In genomic region chr5:90619762-90620161, GRCh38 we compare ENCODE assay signal across 2 cellular contexts.
DNase-seq lines count a peak whose midpoint lies in the region; ATAC-seq, FAIRE-seq and TF ChIP-seq lines count a peak whose summit lies in the region.
"Not testable (repeated sequence)": the region's sequence is repeated elsewhere in the genome, so short reads cannot be mapped to it uniquely, and the experiment has no call there.

No MANE protein-coding gene starts in this region.

- H3K9me1 ChIP-seq in K562 (ENCODE audit: control insufficient read depth, insufficient read depth, low read length) = not testable (repeated sequence)

- in situ Hi-C loops in K562 (cut with MboI) = not testable (repeated sequence)

- H3K27me3 ChIP-seq in K562 (ENCODE audit: control insufficient read depth in 2 of 2, insufficient read depth in 2 of 2, low read length in 2 of 2) = not testable (repeated sequence)

- H3K36me3 ChIP-seq in HEK293 (ENCODE audit: control insufficient read depth in 2 of 2, insufficient read depth in 1 of 2, low read length in 2 of 2) = peaks cover 10 to 14% of the 10 kb centered on the region in 2 experiments
- not testable (repeated sequence) for H3K36me3 ChIP-seq in K562 (ENCODE audit: control insufficient read depth, insufficient read depth, low read length)

- CTCF ChIA-PET in HEK293 (lab: Yijun Ruan, JAX); K562 (lab: Yijun Ruan, JAX; ENCODE audit: low intra/inter-chr PET ratio): not testable (repeated sequence)

- H4K20me1 ChIP-seq in K562 (replicated peaks; ENCODE audit: control insufficient read depth, insufficient read depth, low read length) = not testable (repeated sequence)

- not testable (repeated sequence) for DNase-seq in K562 (ENCODE audit: extremely low read depth in 1 of 4, low spot score in 3 of 4)

- not testable (repeated sequence) for ATAC-seq in K562

- H3K9me3 ChIP-seq in HEK293 (ENCODE audit: control insufficient read depth, insufficient read depth, low read depth, low read length); K562 (replicated peaks; ENCODE audit: control insufficient read depth, insufficient read depth, low read depth, low read length): not testable (repeated sequence)

- H3K27ac ChIP-seq in HEK293 (ENCODE audit: extremely low read depth, low read depth, low read length); K562 (ENCODE audit: extremely low read depth, low read depth, low read length): not testable (repeated sequence)

- WGBS in K562 (ENCODE audit: insufficient coverage, low coverage, missing lambda C conversion rate) = no CpG with 5 or more reads among the region's 6 CpGs

- POLR2A ChIA-PET in HEK293 (lab: Yijun Ruan, JAX); K562 (lab: Yijun Ruan, JAX): not testable (repeated sequence)

- not testable (repeated sequence) for TF ChIP-seq EP300 in K562 (IDR thresholded peaks at IDR 0.05; ENCODE audit: low read length)

- H2AFZ ChIP-seq in K562 (ENCODE audit: low read depth, low read length) = not testable (repeated sequence)

- not testable (repeated sequence) for H3K4me3 ChIP-seq in HEK293 (ENCODE audit: low read depth, low read length); K562

- not testable (repeated sequence) for TF ChIP-seq CTCF in HEK293 (tag by site-specific recombination; IDR thresholded peaks at IDR 0.05); K562 (IDR thresholded peaks at IDR 0.05 in 2 of 3, conservative IDR thresholded peaks at IDR 0.05 in 1 of 3; ENCODE audit: insufficient read depth in 2 of 3, low read depth in 1 of 3, low read length in 3 of 3)

- not testable (repeated sequence) for H3K79me2 ChIP-seq in K562 (ENCODE audit: control insufficient read depth, insufficient read depth, low read length)

- not testable (repeated sequence) for H3K9ac ChIP-seq in K562 (ENCODE audit: insufficient read depth in 1 of 2, low read depth in 2 of 2, low read length in 2 of 2)

- H3K4me1 ChIP-seq in HEK293 (ENCODE audit: control insufficient read depth, insufficient read depth, low read length); K562 (replicated peaks in 1 of 2; ENCODE audit: control insufficient read depth in 2 of 2, insufficient read depth in 2 of 2, low read length in 2 of 2): not testable (repeated sequence)

- not testable (repeated sequence) for TF ChIP-seq RAD21 in K562 (CRISPR knock-in tag; conservative IDR thresholded peaks at IDR 0.05 in 1 of 2, IDR thresholded peaks at IDR 0.05 in 1 of 2)

- intact Hi-C loops in K562 (cut with micrococcal nuclease) = not testable (repeated sequence)

- BruUV-seq in K562 (replicated peaks; lab: Mats Ljungman, UMichigan) = not testable (repeated sequence)

- H3K4me2 ChIP-seq in K562 (ENCODE audit: insufficient read depth, low read length) = not testable (repeated sequence)

- not testable (repeated sequence) for TF ChIP-seq POLR2A in K562 (conservative IDR thresholded peaks at IDR 0.05)

- not testable (repeated sequence) for FAIRE-seq in K562 (lab: Jason Lieb, UNC)

TF ChIP-seq in HEK293, 187 proteins besides CTCF, POLR2A, EP300 and RAD21:
- TF ChIP-seq ZNF146 (tag by site-specific recombination; IDR thresholded peaks at IDR 0.05) = peak; percentile 56

TF ChIP-seq in K562, 482 proteins besides CTCF, POLR2A, EP300 and RAD21:
- TF ChIP-seq KDM1A (IDR thresholded peaks at IDR 0.05) (0 out of 4 replicates have a peak, but pooled peaks of 1 of the 2 experiments have one; percentile 30), ZNF146 (CRISPR knock-in tag; IDR thresholded peaks at IDR 0.05; ENCODE audit: unreplicated experiment) (peak; percentile 23), BCOR (IDR thresholded peaks at IDR 0.05) (peak; percentile 73; the same call in 1 of the 2 replicates)
TF ChIP-seq in K562: peak in this region for 3; not testable (repeated sequence) for 479.
